1 cellular context compared by ENCODE assay signal in the genomic region with DNA sequence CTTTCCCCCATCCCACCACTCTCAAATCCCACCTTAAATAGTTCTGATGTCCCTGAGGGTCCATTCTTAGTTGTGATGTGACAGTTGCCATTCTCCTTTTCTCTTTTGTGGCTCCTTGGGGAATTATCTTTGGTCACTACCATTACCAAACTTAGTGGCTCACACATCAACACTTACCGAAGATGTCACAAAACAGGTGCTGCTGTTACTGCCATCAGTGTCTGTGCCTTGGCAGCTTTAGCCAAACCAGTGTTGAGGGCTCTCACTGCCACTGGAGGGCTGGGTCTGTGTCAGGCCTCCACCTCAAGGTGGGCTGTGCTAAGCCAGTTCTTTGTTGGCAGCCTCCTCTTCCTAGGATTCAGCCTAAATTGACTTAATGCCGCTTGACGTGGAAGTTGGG.
TF ChIP-seq lines count a peak whose summit lies in the region.

No MANE protein-coding gene starts in this region.

TF ChIP-seq in WTC11, 78 proteins besides CTCF, POLR2A, EP300 and RAD21 (continued from another document):
- TF ChIP-seq, protein P1, sequence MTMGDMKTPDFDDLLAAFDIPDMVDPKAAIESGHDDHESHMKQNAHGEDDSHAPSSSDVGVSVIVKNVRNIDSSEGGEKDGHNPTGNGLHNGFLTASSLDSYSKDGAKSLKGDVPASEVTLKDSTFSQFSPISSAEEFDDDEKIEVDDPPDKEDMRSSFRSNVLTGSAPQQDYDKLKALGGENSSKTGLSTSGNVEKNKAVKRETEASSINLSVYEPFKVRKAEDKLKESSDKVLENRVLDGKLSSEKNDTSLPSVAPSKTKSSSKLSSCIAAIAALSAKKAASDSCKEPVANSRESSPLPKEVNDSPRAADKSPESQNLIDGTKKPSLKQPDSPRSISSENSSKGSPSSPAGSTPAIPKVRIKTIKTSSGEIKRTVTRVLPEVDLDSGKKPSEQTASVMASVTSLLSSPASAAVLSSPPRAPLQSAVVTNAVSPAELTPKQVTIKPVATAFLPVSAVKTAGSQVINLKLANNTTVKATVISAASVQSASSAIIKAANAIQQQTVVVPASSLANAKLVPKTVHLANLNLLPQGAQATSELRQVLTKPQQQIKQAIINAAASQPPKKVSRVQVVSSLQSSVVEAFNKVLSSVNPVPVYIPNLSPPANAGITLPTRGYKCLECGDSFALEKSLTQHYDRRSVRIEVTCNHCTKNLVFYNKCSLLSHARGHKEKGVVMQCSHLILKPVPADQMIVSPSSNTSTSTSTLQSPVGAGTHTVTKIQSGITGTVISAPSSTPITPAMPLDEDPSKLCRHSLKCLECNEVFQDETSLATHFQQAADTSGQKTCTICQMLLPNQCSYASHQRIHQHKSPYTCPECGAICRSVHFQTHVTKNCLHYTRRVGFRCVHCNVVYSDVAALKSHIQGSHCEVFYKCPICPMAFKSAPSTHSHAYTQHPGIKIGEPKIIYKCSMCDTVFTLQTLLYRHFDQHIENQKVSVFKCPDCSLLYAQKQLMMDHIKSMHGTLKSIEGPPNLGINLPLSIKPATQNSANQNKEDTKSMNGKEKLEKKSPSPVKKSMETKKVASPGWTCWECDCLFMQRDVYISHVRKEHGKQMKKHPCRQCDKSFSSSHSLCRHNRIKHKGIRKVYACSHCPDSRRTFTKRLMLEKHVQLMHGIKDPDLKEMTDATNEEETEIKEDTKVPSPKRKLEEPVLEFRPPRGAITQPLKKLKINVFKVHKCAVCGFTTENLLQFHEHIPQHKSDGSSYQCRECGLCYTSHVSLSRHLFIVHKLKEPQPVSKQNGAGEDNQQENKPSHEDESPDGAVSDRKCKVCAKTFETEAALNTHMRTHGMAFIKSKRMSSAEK (CRISPR knock-in tag; IDR thresholded peaks at IDR 0.05; ENCODE audit: borderline replicate concordance) = no peak
- no peak for TF ChIP-seq CBFB (CRISPR knock-in tag; IDR thresholded peaks at IDR 0.05; ENCODE audit: low read depth)
- TF ChIP-seq ZNF671 (CRISPR knock-in tag; IDR thresholded peaks at IDR 0.05) = no peak
- TF ChIP-seq ELF4 (CRISPR knock-in tag; IDR thresholded peaks at IDR 0.05; ENCODE audit: low read depth) = no peak
- no peak for TF ChIP-seq FOXP1 (CRISPR knock-in tag; IDR thresholded peaks at IDR 0.05; ENCODE audit: borderline replicate concordance)
- TF ChIP-seq, protein P2, sequence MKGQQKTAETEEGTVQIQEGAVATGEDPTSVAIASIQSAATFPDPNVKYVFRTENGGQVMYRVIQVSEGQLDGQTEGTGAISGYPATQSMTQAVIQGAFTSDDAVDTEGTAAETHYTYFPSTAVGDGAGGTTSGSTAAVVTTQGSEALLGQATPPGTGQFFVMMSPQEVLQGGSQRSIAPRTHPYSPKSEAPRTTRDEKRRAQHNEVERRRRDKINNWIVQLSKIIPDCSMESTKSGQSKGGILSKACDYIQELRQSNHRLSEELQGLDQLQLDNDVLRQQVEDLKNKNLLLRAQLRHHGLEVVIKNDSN (CRISPR knock-in tag; IDR thresholded peaks at IDR 0.05) = no peak
- TF ChIP-seq, protein P3, sequence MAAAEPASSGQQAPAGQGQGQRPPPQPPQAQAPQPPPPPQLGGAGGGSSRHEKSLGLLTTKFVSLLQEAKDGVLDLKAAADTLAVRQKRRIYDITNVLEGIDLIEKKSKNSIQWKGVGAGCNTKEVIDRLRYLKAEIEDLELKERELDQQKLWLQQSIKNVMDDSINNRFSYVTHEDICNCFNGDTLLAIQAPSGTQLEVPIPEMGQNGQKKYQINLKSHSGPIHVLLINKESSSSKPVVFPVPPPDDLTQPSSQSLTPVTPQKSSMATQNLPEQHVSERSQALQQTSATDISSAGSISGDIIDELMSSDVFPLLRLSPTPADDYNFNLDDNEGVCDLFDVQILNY (CRISPR knock-in tag; IDR thresholded peaks at IDR 0.05) = no peak
